ENCODE assay signal across 2 cellular contexts in the genomic region with DNA sequence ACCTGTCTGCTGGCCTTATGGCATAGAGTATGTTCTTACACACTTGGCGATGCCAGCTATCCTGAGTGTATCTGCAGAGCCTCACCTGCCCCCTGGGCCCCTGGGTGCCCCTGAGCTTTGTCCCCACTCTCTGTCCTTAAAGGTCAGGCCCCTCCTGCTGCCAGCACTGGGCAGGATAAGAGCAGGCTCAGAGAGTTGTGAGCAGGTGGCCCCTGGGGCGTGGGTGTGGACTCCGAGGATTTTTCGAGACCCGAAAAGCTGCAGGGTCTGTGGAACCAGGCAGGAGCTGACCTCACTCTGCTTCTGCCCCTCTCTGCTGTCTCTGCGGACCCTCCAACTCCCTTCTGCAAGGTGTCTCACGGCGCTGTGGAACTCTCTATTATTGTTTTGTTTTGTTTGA.
TF ChIP-seq lines count a peak whose summit lies in the region.

No MANE protein-coding gene starts in this region.

TF ChIP-seq in SK-N-SH, 30 proteins besides CTCF, POLR2A, EP300 and RAD21:
- TF ChIP-seq, protein P1, sequence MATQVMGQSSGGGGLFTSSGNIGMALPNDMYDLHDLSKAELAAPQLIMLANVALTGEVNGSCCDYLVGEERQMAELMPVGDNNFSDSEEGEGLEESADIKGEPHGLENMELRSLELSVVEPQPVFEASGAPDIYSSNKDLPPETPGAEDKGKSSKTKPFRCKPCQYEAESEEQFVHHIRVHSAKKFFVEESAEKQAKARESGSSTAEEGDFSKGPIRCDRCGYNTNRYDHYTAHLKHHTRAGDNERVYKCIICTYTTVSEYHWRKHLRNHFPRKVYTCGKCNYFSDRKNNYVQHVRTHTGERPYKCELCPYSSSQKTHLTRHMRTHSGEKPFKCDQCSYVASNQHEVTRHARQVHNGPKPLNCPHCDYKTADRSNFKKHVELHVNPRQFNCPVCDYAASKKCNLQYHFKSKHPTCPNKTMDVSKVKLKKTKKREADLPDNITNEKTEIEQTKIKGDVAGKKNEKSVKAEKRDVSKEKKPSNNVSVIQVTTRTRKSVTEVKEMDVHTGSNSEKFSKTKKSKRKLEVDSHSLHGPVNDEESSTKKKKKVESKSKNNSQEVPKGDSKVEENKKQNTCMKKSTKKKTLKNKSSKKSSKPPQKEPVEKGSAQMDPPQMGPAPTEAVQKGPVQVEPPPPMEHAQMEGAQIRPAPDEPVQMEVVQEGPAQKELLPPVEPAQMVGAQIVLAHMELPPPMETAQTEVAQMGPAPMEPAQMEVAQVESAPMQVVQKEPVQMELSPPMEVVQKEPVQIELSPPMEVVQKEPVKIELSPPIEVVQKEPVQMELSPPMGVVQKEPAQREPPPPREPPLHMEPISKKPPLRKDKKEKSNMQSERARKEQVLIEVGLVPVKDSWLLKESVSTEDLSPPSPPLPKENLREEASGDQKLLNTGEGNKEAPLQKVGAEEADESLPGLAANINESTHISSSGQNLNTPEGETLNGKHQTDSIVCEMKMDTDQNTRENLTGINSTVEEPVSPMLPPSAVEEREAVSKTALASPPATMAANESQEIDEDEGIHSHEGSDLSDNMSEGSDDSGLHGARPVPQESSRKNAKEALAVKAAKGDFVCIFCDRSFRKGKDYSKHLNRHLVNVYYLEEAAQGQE (IDR thresholded peaks at IDR 0.05; ENCODE audit: low read depth, low read length): no peak
- TF ChIP-seq, protein P2, sequence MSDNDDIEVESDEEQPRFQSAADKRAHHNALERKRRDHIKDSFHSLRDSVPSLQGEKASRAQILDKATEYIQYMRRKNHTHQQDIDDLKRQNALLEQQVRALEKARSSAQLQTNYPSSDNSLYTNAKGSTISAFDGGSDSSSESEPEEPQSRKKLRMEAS (IDR thresholded peaks at IDR 0.05; ENCODE audit: low read depth): no peak
- TF ChIP-seq YY1 (IDR thresholded peaks at IDR 0.05; ENCODE audit: low read depth): no peak
- no peak for TF ChIP-seq EZH2phosphoT487 (IDR thresholded peaks at IDR 0.05; ENCODE audit: borderline replicate concordance, low read depth)
- TF ChIP-seq RFX5 (IDR thresholded peaks at IDR 0.05; ENCODE audit: low read length): no peak
- TF ChIP-seq, protein P3, sequence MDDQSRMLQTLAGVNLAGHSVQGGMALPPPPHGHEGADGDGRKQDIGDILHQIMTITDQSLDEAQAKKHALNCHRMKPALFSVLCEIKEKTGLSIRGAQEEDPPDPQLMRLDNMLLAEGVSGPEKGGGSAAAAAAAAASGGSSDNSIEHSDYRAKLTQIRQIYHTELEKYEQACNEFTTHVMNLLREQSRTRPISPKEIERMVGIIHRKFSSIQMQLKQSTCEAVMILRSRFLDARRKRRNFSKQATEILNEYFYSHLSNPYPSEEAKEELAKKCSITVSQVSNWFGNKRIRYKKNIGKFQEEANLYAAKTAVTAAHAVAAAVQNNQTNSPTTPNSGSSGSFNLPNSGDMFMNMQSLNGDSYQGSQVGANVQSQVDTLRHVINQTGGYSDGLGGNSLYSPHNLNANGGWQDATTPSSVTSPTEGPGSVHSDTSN (IDR thresholded peaks at IDR 0.05): no peak
- TF ChIP-seq MXI1 (IDR thresholded peaks at IDR 0.05; ENCODE audit: low read depth, low read length): no peak
- TF ChIP-seq SIN3A (IDR thresholded peaks at IDR 0.05; ENCODE audit: borderline replicate concordance, low read depth, low read length): no peak
- TF ChIP-seq, protein P4, sequence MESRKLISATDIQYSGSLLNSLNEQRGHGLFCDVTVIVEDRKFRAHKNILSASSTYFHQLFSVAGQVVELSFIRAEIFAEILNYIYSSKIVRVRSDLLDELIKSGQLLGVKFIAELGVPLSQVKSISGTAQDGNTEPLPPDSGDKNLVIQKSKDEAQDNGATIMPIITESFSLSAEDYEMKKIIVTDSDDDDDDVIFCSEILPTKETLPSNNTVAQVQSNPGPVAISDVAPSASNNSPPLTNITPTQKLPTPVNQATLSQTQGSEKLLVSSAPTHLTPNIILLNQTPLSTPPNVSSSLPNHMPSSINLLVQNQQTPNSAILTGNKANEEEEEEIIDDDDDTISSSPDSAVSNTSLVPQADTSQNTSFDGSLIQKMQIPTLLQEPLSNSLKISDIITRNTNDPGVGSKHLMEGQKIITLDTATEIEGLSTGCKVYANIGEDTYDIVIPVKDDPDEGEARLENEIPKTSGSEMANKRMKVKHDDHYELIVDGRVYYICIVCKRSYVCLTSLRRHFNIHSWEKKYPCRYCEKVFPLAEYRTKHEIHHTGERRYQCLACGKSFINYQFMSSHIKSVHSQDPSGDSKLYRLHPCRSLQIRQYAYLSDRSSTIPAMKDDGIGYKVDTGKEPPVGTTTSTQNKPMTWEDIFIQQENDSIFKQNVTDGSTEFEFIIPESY (IDR thresholded peaks at IDR 0.05; ENCODE audit: borderline replicate concordance, low read depth): no peak

TF ChIP-seq in SK-N-SH treated with all-trans-retinoic acid at 6 μM for 48 hours, 23 proteins besides CTCF, POLR2A, EP300 and RAD21 (continued from another document):
- TF ChIP-seq, protein P5, sequence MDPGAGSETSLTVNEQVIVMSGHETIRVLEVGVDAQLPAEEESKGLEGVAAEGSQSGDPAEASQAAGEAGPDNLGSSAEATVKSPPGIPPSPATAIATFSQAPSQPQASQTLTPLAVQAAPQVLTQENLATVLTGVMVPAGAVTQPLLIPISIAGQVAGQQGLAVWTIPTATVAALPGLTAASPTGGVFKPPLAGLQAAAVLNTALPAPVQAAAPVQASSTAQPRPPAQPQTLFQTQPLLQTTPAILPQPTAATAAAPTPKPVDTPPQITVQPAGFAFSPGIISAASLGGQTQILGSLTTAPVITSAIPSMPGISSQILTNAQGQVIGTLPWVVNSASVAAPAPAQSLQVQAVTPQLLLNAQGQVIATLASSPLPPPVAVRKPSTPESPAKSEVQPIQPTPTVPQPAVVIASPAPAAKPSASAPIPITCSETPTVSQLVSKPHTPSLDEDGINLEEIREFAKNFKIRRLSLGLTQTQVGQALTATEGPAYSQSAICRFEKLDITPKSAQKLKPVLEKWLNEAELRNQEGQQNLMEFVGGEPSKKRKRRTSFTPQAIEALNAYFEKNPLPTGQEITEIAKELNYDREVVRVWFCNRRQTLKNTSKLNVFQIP (CRISPR knock-in tag; IDR thresholded peaks at IDR 0.05; ENCODE audit: borderline replicate concordance, low read depth): no peak
- TF ChIP-seq, protein P6, sequence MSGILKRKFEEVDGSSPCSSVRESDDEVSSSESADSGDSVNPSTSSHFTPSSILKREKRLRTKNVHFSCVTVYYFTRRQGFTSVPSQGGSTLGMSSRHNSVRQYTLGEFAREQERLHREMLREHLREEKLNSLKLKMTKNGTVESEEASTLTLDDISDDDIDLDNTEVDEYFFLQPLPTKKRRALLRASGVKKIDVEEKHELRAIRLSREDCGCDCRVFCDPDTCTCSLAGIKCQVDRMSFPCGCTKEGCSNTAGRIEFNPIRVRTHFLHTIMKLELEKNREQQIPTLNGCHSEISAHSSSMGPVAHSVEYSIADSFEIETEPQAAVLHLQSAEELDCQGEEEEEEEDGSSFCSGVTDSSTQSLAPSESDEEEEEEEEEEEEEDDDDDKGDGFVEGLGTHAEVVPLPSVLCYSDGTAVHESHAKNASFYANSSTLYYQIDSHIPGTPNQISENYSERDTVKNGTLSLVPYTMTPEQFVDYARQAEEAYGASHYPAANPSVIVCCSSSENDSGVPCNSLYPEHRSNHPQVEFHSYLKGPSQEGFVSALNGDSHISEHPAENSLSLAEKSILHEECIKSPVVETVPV (CRISPR knock-in tag; IDR thresholded peaks at IDR 0.05): no peak
- TF ChIP-seq BACH2 (CRISPR knock-in tag; IDR thresholded peaks at IDR 0.05; ENCODE audit: borderline replicate concordance): no peak
- TF ChIP-seq, protein P7, sequence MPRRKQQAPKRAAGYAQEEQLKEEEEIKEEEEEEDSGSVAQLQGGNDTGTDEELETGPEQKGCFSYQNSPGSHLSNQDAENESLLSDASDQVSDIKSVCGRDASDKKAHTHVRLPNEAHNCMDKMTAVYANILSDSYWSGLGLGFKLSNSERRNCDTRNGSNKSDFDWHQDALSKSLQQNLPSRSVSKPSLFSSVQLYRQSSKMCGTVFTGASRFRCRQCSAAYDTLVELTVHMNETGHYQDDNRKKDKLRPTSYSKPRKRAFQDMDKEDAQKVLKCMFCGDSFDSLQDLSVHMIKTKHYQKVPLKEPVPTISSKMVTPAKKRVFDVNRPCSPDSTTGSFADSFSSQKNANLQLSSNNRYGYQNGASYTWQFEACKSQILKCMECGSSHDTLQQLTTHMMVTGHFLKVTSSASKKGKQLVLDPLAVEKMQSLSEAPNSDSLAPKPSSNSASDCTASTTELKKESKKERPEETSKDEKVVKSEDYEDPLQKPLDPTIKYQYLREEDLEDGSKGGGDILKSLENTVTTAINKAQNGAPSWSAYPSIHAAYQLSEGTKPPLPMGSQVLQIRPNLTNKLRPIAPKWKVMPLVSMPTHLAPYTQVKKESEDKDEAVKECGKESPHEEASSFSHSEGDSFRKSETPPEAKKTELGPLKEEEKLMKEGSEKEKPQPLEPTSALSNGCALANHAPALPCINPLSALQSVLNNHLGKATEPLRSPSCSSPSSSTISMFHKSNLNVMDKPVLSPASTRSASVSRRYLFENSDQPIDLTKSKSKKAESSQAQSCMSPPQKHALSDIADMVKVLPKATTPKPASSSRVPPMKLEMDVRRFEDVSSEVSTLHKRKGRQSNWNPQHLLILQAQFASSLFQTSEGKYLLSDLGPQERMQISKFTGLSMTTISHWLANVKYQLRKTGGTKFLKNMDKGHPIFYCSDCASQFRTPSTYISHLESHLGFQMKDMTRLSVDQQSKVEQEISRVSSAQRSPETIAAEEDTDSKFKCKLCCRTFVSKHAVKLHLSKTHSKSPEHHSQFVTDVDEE (CRISPR knock-in tag; IDR thresholded peaks at IDR 0.05): no peak
TF ChIP-seq in SK-N-SH treated with all-trans-retinoic acid at 6 μM for 48 hours: peak in this region for 0.
